ENCODE assay signal across 17 cellular contexts in the genomic region with DNA sequence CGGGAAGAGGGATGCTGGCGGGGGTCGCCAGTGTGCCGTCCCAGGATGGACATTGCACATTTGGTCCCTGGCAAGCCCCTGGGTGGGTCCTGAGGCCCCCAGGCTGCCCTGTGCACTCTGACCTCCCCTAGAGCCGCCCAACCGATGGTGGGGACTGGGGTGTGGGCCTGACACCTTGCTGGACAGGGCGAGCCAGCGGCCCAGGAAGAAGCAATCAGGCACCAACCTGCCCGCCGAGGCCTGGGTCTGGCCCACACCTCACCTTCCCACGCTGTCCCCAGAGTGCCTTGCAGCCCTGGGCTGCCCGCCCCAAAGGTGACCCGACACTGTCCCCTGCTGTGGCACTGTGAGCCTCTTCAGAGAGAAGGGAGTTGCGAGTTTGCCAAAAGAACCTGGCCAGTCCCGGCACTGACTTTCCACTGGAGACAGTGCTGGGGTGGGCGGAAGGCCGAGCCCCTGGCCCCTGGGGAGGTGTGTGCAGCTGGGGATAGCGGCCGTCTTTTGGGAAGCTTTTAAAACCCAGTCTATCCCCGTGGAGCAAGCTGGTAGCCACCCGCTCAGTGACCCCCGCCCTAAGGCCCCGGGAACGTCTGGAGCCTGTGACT. TPM values are rescaled to one million over a fixed set of nuclear protein-coding genes. Genes with fewer than 3 reads are reported as not detected.
DNase-seq lines count a peak whose midpoint lies in the region; ATAC-seq, FAIRE-seq and TF ChIP-seq lines count a peak whose summit lies in the region.
"Had no signal": no experiment of that assay in that cellular context is flagged by ENCODE, and none has a peak within 500 bp of the region (broad histone marks: within the 10 kb centered on the region; RNA-seq: fewer than 3 reads in every experiment).

No MANE protein-coding gene starts in this region.

- H2AFZ ChIP-seq in mammary epithelial cell (ENCODE audit: low read depth, low read length), result no peak overlapping the region

- H3K4me2 ChIP-seq in mammary epithelial cell (ENCODE audit: insufficient read depth, low read depth, low read length), result no peak overlapping the region

- H3K36me3 ChIP-seq in mammary epithelial cell (ENCODE audit: insufficient read depth, low read length) (no peaks in the 10 kb centered on the region), RWPE2 (ENCODE audit: low read depth) (no peaks in the 10 kb centered on the region), kidney (ENCODE audit: control insufficient read depth in 1 of 2, insufficient read depth in 2 of 2, low read length in 2 of 2) (no peaks in the 10 kb centered on the region), suprapubic skin (no peaks in the 10 kb centered on the region)

- no peak for ATAC-seq in RWPE2 (ENCODE audit: low read depth)
- ATAC-seq in stimulated activated naive CD8-positive, alpha-beta T cell treated with anti-CD3 and anti-CD28 coated beads, Interleukin-15, Interleukin-2, amounts not matched to agents 100 U/mL and 50 U/mL, for 24 hours, result no peak

- H3K9me3 ChIP-seq in mammary epithelial cell (replicated peaks; ENCODE audit: insufficient read depth, low read length) (no peaks in the 10 kb centered on the region), RWPE2 (ENCODE audit: severe bottlenecking) (no peaks in the 10 kb centered on the region), kidney (ENCODE audit: control insufficient read depth in 1 of 2, low read length in 2 of 2) (no peaks in the 10 kb centered on the region), suprapubic skin (no peaks in the 10 kb centered on the region)

- H3K27ac ChIP-seq in mammary epithelial cell (ENCODE audit: insufficient read depth, low read depth, low read length) (no peak overlapping the region), RWPE2 (ENCODE audit: poor library complexity, severe bottlenecking) (no peak overlapping the region), kidney (ENCODE audit: low read depth in 2 of 2, low read length in 2 of 2) (no peak overlapping the region), suprapubic skin (peak overlapping the region; percentile 35)

- CTCF ChIA-PET in mammary epithelial cell (lab: Charles Lee; ENCODE audit: low non-redundant PET), result no interaction called here

- H3K27me3 ChIP-seq in mammary epithelial cell (ENCODE audit: insufficient read depth, low read length), result no peaks in the 10 kb centered on the region
- peaks cover 4% of the 10 kb centered on the region for H3K27me3 ChIP-seq in RWPE2 (ENCODE audit: insufficient read depth, poor library complexity, severe bottlenecking)
- H3K27me3 ChIP-seq in suprapubic skin, result peaks cover 27% of the 10 kb centered on the region

- no peaks in the 10 kb centered on the region for H4K20me1 ChIP-seq in mammary epithelial cell (ENCODE audit: insufficient read depth, low read length)

- H3K4me3 ChIP-seq in mammary epithelial cell (replicated peaks in 1 of 3; ENCODE audit: insufficient read depth in 1 of 3, low read depth in 2 of 3, low read length in 3 of 3), result no peak overlapping the region
- H3K4me3 ChIP-seq in RWPE2 (ENCODE audit: severe bottlenecking), result no peak overlapping the region
- H3K4me3 ChIP-seq in kidney (ENCODE audit: low read length in 2 of 2), result no peak overlapping the region
- no peak overlapping the region for H3K4me3 ChIP-seq in suprapubic skin

- intact Hi-C loops in mammary epithelial cell (cut with micrococcal nuclease), result no loop called here
- intact Hi-C loops in kidney (cut with DNase I), result no loop called here

- in situ Hi-C loops in T47D (cut with HindIII; ENCODE audit: low pct_unique_long_range_greater_than_20kb, low sequenced_read_pairs), result no loop called here
- in situ Hi-C loops in mammary epithelial cell (cut with MboI; ENCODE audit: low sequenced_read_pairs in 2 of 2), result no loop called here

- dilution Hi-C loops in mammary epithelial cell (cut with HindIII; ENCODE audit: low sequenced_read_pairs), result loop anchor here (5.0 kb wide), 1 partner anchor 53 kb away; no protein-coding TSS in a partner anchor

- no peak for TF ChIP-seq POLR2A in suprapubic skin (IDR thresholded peaks at IDR 0.05)

- FAIRE-seq in kidney (lab: Jason Lieb, UNC), result no peak
- FAIRE-seq: endometrium, frontal cortex, keratinocyte, small intestine had no signal

- BruUV-seq in mammary epithelial cell (replicated peaks; lab: Mats Ljungman, UMichigan), result no TSS peak

- peaks cover 23% of the 10 kb centered on the region for H3K4me1 ChIP-seq in mammary epithelial cell (ENCODE audit: insufficient read depth, low read length)
- peaks cover 18% of the 10 kb centered on the region for H3K4me1 ChIP-seq in RWPE2 (ENCODE audit: insufficient read depth, poor library complexity, severe bottlenecking)
- peaks cover 0 to 7% of the 10 kb centered on the region in 2 donors for H3K4me1 ChIP-seq in kidney (ENCODE audit: control insufficient read depth in 1 of 2, insufficient read depth in 1 of 2, low read depth in 1 of 2, low read length in 2 of 2)
- peaks cover 77% of the 10 kb centered on the region for H3K4me1 ChIP-seq in suprapubic skin

- no peaks in the 10 kb centered on the region for H3K79me2 ChIP-seq in mammary epithelial cell (ENCODE audit: insufficient read depth, low read length)

- TF ChIP-seq CTCF in mammary epithelial cell (conservative IDR thresholded peaks at IDR 0.05 in 1 of 2, IDR thresholded peaks at IDR 0.05 in 1 of 2; ENCODE audit: extremely low read depth in 1 of 2, insufficient read depth in 1 of 2, low read depth in 1 of 2, low read length in 2 of 2) (no peak), RWPE2 (IDR thresholded peaks at IDR 0.05; ENCODE audit: poor library complexity, severe bottlenecking) (no peak), kidney (IDR thresholded peaks at IDR 0.05; ENCODE audit: borderline replicate concordance, extremely low read depth, insufficient read depth) (no peak), suprapubic skin (IDR thresholded peaks at IDR 0.05) (peak in 1 of 2 donors; percentile 19)

- peak; percentile 36 to 72 for DNase-seq in T47D (ENCODE audit: low read depth in 1 of 2, low spot score in 1 of 2)
- no peak for DNase-seq in mammary epithelial cell
- DNase-seq in RWPE2 (ENCODE audit: low spot score), result peak; percentile 49
- DNase-seq in kidney, result peak; percentile 70
- peak in 1 of 2 donors; percentile 61 for DNase-seq in suprapubic skin (ENCODE audit: low spot score in 2 of 2)
- no peak for DNase-seq in NOMO-1 treated with dmso at 0.1 percent for 144 hours (lab: John Stamatoyannopoulos, UW; ENCODE audit: unreplicated experiment)
- no peak for DNase-seq in DMS 273 (lab: John Stamatoyannopoulos, UW; ENCODE audit: unreplicated experiment)
- DNase-seq in stimulated activated naive CD8-positive, alpha-beta T cell treated with anti-CD3 and anti-CD28 coated beads, Interleukin-15, Interleukin-2, amounts not matched to agents 100 U/mL and 50 U/mL, for 24 hours, result no peak
- DNase-seq: activated CD4-positive, alpha-beta T cell treated with anti-CD3 and anti-CD28 coated beads, Interleukin-2, amount 50 U/mL, for 48 hours; NCI-H1694; NCI-H446 treated with DMSO at 0.1 percent for 48 hours; occipital lobe; small intestine; trophoblast cell had no signal

- no peak for TF ChIP-seq EP300 in suprapubic skin (IDR thresholded peaks at IDR 0.05)

- H3K9ac ChIP-seq in mammary epithelial cell (ENCODE audit: insufficient read depth, low read length), result no peak overlapping the region
- no peak overlapping the region for H3K9ac ChIP-seq in kidney (ENCODE audit: low read length in 2 of 2)

- 47% methylated on average over 13 of the region's 24 CpGs for WGBS in mammary epithelial cell (ENCODE audit: low coverage, missing lambda C conversion rate)
- WGBS in suprapubic skin, result no CpG with 5 or more reads among the region's 24 CpGs

RNA-seq across cellular contexts. Expression of a gene that starts 12.0 kb away (rescaled TPM):
- 1 to 10 TPM in 1 of 2 donors, under 1 TPM in 1; 0.50 to 1.2 TPM for total RNA-seq in mammary epithelial cell
- 0.37 TPM for polyA plus RNA-seq in mammary epithelial cell
- polyA minus RNA-seq in mammary epithelial cell, result not detected
- 4.7 TPM for total RNA-seq in kidney
- polyA plus RNA-seq in kidney (ENCODE audit: insufficient read depth, low read depth, low replicate concordance), result 1.7 TPM
- 10 to 100 TPM; 25.3 to 69.0 (median 65.5) TPM for total RNA-seq in suprapubic skin

RNA-seq across cellular contexts. Expression of a gene that starts 36.5 kb away (rescaled TPM):
- total RNA-seq in mammary epithelial cell (1 to 10 TPM in 1 of 2 donors, under 1 TPM in 1; 0.73 to 1.5 TPM), kidney (23.8 TPM), suprapubic skin (1 to 10 TPM; 3.5 to 9.2 (median 4.4) TPM)
- polyA plus RNA-seq in mammary epithelial cell (0.11 TPM), kidney (ENCODE audit: insufficient read depth, low read depth, low replicate concordance) (4.9 TPM)
- polyA minus RNA-seq in mammary epithelial cell, result not detected

RNA-seq across cellular contexts. Expression of a gene that starts 58.9 kb away (rescaled TPM):
- total RNA-seq in mammary epithelial cell (10 to 100 TPM; 39.5 to 54.9 TPM), kidney (57.3 TPM), suprapubic skin (10 to 100 TPM; 45.0 to 54.2 (median 50.9) TPM)
- polyA plus RNA-seq in mammary epithelial cell (44.4 TPM), kidney (ENCODE audit: insufficient read depth, low read depth, low replicate concordance) (43.8 TPM)
- polyA minus RNA-seq in mammary epithelial cell, result 37.9 TPM

Comparison
In these comparisons a context has a peak if more than half of its experiments do, and no peak if none do; other contexts are left out.
1. DNase-seq: peak in T47D (2 of 2), RWPE2 (single experiment) and kidney (single experiment); none in mammary epithelial cell (single experiment), NOMO-1 treated with dmso at 0.1 percent for 144 hours (single experiment), DMS 273 (single experiment) and stimulated activated naive CD8-positive, alpha-beta T cell treated with anti-CD3 and anti-CD28 coated beads, Interleukin-15, Interleukin-2, amounts not matched to agents 100 U/mL and 50 U/mL, for 24 hours (single experiment).